ENCODE assay signal across 24 cellular contexts in genomic region chr1:215267495-215267894, GRCh38.
"Had no signal": no experiment of that assay in that cellular context is flagged by ENCODE, and none has a peak within 500 bp of the region (broad histone marks: within the 10 kb centered on the region; RNA-seq: fewer than 3 reads in every experiment).

No MANE protein-coding gene starts in this region.

- H3K4me1 ChIP-seq: ascending aorta, breast epithelium, esophagus squamous epithelium had no signal

- H3K27me3 ChIP-seq: ascending aorta, breast epithelium, cardiac muscle cell, esophagus squamous epithelium had no signal

- DNase-seq: activated CD4-positive, alpha-beta memory T cell treated with anti-CD3 and anti-CD28 coated beads, Interleukin-2, amount 10 ng/mL, durations not matched to agents 7 days and 5 days; activated CD4-positive, alpha-beta T cell treated with anti-CD3 and anti-CD28 coated beads for 1 hour; activated CD4-positive, alpha-beta T cell treated with anti-CD3 and anti-CD28 coated beads for 4 hours; activated CD4-positive, alpha-beta T cell treated with anti-CD3 and anti-CD28 coated beads, Interleukin-2, amount 10 ng/mL, durations not matched to agents 7 days and 5 days; activated CD4-positive, alpha-beta T cell treated with anti-CD3 and anti-CD28 coated beads, Interleukin-2, amount 50 U/mL, for 4 hours; activated effector memory CD4-positive, alpha-beta T cell treated with anti-CD3 and anti-CD28 coated beads, Interleukin-2, amount 50 U/mL, for 16 hours; activated naive CD4-positive, alpha-beta T cell treated with anti-CD3 and anti-CD28 coated beads for 36 hours; activated naive CD8-positive, alpha-beta T cell treated with anti-CD3 and anti-CD28 coated beads for 36 hours; activated naive CD8-positive, alpha-beta T cell treated with anti-CD3 and anti-CD28 coated beads, Interleukin-2, amount 50 U/mL, for 24 hours; activated T-cell treated with anti-CD3 and anti-CD28 coated beads, Interleukin-2, amount 50 U/mL, for 48 hours; central memory CD4-positive, alpha-beta T cell; cerebellar nuclear complex; dermis blood vessel endothelial cell; effector CD8-positive, alpha-beta T cell; esophagus squamous epithelium; foreskin fibroblast; head of caudate nucleus; hippocampal formation; T-helper 2 cell had no signal

- H3K9me3 ChIP-seq: ascending aorta, breast epithelium, esophagus squamous epithelium had no signal

- ATAC-seq: activated naive CD8-positive, alpha-beta T cell treated with anti-CD3 and anti-CD28 coated beads, Interleukin-2, amount 50 U/mL, for 24 hours; WTC11 had no signal

- H3K4me3 ChIP-seq: ascending aorta, breast epithelium, cardiac muscle cell, coronary artery, esophagus squamous epithelium had no signal

- H3K36me3 ChIP-seq: ascending aorta, breast epithelium, cardiac muscle cell, esophagus squamous epithelium had no signal
